Comparison of ENCODE assay signal across 21 cellular contexts in the genomic region with DNA sequence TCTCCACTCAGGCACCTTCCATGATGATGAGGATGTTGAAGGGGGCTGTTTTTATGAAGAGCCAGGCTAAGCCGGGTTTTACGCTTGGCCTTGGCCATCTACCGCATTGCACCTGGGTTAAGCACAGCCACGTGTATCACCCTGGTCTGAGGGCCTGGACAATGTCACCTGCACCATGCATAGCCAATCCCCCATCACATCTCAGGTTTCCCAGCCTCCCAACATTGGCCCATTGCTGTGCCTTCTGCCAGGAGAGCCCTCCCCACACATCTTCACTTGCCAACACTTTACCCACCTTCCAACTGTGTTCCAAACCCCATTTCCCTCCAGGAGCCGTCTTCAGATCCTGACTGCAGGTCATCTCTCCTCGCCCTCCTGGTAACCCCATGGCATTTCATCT.
A peak's percentile ranks its signal among the peaks of the same experiment; 100 is the strongest.
DNase-seq lines count a peak whose midpoint lies in the region; ATAC-seq, FAIRE-seq and TF ChIP-seq lines count a peak whose summit lies in the region.
"Had no signal": no experiment of that assay in that cellular context is flagged by ENCODE, and none has a peak within 500 bp of the region (broad histone marks: within the 10 kb centered on the region; RNA-seq: fewer than 3 reads in every experiment).

No MANE protein-coding gene starts in this region.

- H3K4me3 Mint-ChIP-seq in activated naive CD8-positive, alpha-beta T cell treated with anti-CD3 and anti-CD28 coated beads, Interleukin-2, amount 50 U/mL, for 24 hours: no peak overlapping the region
- H3K4me3 Mint-ChIP-seq: B cell had no signal

- H3K9me3 ChIP-seq in lower lobe of right lung: no peaks in the 10 kb centered on the region
- H3K9me3 ChIP-seq in upper lobe of left lung: no peaks in the 10 kb centered on the region
- H3K9me3 ChIP-seq: SK-N-SH had no signal

- H3K9me3 Mint-ChIP-seq in activated naive CD8-positive, alpha-beta T cell treated with anti-CD3 and anti-CD28 coated beads, Interleukin-2, amount 50 U/mL, for 24 hours: no peaks in the 10 kb centered on the region

- no peak for TF ChIP-seq POLR2A in upper lobe of left lung (IDR thresholded peaks at IDR 0.05)

- H3K4me3 ChIP-seq in bronchial epithelial cell (ENCODE audit: low read depth, low read length) (no peak overlapping the region), lower lobe of right lung (peak overlapping the region; percentile 1), upper lobe of left lung (no peak overlapping the region)
- H3K4me3 ChIP-seq: K562 had no signal

- no peak overlapping the region for H3K27ac Mint-ChIP-seq in activated naive CD8-positive, alpha-beta T cell treated with anti-CD3 and anti-CD28 coated beads, Interleukin-2, amount 50 U/mL, for 24 hours
- H3K27ac Mint-ChIP-seq: B cell had no signal

- H3K4me1 Mint-ChIP-seq in activated naive CD8-positive, alpha-beta T cell treated with anti-CD3 and anti-CD28 coated beads, Interleukin-2, amount 50 U/mL, for 24 hours: no peaks in the 10 kb centered on the region
- H3K4me1 Mint-ChIP-seq: B cell had no signal

- DNase-seq in bronchial epithelial cell (ENCODE audit: low read depth) (no peak), lower lobe of right lung (no peak), upper lobe of left lung (no peak), medulla oblongata (ENCODE audit: extremely low spot score) (no peak), anterior cingulate cortex (lab: John Stamatoyannopoulos, UW) (no peak)
- no peak for DNase-seq in activated naive CD8-positive, alpha-beta T cell treated with anti-CD3 and anti-CD28 coated beads, Interleukin-2, amount 50 U/mL, for 24 hours
- DNase-seq in stimulated activated CD4-positive, alpha-beta T cell treated with anti-CD3 and anti-CD28 coated beads, Interleukin-4, amount 100 ng/mL, for 4 hours: no peak
- DNase-seq: Calu3, DND-41, NCI-H1105 treated with DMSO at 0.1 percent for 48 hours, NCI-H146, NCI-H1930, NCI-H446, NCI-H524 treated with DMSO at 0.1 percent for 48 hours, NCI-H774, PC-3, SK-N-SH had no signal

- no peaks in the 10 kb centered on the region for H3K36me3 ChIP-seq in bronchial epithelial cell (ENCODE audit: control insufficient read depth, insufficient read depth, low read length)
- H3K36me3 ChIP-seq in lower lobe of right lung: no peaks in the 10 kb centered on the region
- H3K36me3 ChIP-seq in upper lobe of left lung: no peaks in the 10 kb centered on the region

- H3K27me3 ChIP-seq in bronchial epithelial cell (ENCODE audit: control insufficient read depth, insufficient read depth, low read length) (no peaks in the 10 kb centered on the region), lower lobe of right lung (ENCODE audit: low read depth) (no peaks in the 10 kb centered on the region), upper lobe of left lung (no peaks in the 10 kb centered on the region)

- TF ChIP-seq EP300 in upper lobe of left lung (IDR thresholded peaks at IDR 0.05): no peak

- peaks cover 10% of the 10 kb centered on the region for H3K27me3 Mint-ChIP-seq in activated naive CD8-positive, alpha-beta T cell treated with anti-CD3 and anti-CD28 coated beads, Interleukin-2, amount 50 U/mL, for 24 hours

- no peaks in the 10 kb centered on the region for H3K36me3 Mint-ChIP-seq in activated naive CD8-positive, alpha-beta T cell treated with anti-CD3 and anti-CD28 coated beads, Interleukin-2, amount 50 U/mL, for 24 hours (ENCODE audit: low read depth)

- H3K4me1 ChIP-seq in lower lobe of right lung: peaks cover 54% of the 10 kb centered on the region
- peaks cover 39 to 46% (median 44%) of the 10 kb centered on the region in 4 donors for H3K4me1 ChIP-seq in upper lobe of left lung

- peak overlapping the region; percentile 71 for H3K27ac ChIP-seq in lower lobe of right lung
- H3K27ac ChIP-seq in upper lobe of left lung: peak overlapping the region; percentile 2 to 80 (median 54)

- peak; percentile 13 for FAIRE-seq in bronchial epithelial cell (lab: Jason Lieb, UNC)
- FAIRE-seq: GM19239, HepG2, K562 had no signal

- no peak for TF ChIP-seq CTCF in bronchial epithelial cell (IDR thresholded peaks at IDR 0.05; ENCODE audit: insufficient read depth, low read length, severe bottlenecking)
- TF ChIP-seq CTCF in lower lobe of right lung (IDR thresholded peaks at IDR 0.05): no peak
- TF ChIP-seq CTCF in upper lobe of left lung (IDR thresholded peaks at IDR 0.05): no peak

- intact Hi-C loops in lower lobe of right lung (cut with DNase I): no loop called here

- ATAC-seq in lower lobe of right lung (peak; percentile 2 to 7), upper lobe of left lung (ENCODE audit: low FRiP score in 2 of 2) (no peak)
- no peak for ATAC-seq in activated naive CD8-positive, alpha-beta T cell treated with anti-CD3 and anti-CD28 coated beads, Interleukin-2, amount 50 U/mL, for 24 hours
- ATAC-seq: K562, PC-3 had no signal

- WGBS in upper lobe of left lung, 2 donors: 70 to 75% methylated on average over 6 of the region's 6 CpGs

Comparison
In these comparisons a context has a peak if more than half of its experiments do, and no peak if none do; other contexts are left out.
1. ATAC-seq: peak in lower lobe of right lung (2 of 2); none in upper lobe of left lung (0 of 2) and activated naive CD8-positive, alpha-beta T cell treated with anti-CD3 and anti-CD28 coated beads, Interleukin-2, amount 50 U/mL, for 24 hours (single experiment).